14 cellular contexts compared by ENCODE assay signal in the genomic region with DNA sequence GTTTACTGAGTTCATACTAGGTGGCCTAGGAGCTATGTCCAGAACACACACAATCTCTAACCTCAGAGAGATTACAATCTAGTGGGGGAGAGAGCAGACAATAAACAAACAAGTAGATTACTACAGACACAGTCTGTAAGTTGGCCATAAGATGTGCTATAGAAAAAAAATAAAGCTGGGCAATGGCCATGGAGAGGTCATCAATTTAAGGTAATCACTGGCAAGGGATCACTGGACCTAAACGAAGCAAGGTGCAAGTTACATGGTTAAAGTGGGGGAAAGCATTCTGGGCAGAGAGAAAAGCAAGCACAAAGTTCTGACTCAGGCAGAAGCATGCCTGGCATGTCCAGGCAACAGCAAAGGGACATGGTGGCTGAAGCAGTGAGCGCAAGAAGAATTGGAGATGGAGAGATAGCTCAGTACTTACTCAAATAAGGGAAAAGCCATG.
DNase-seq lines count a peak whose midpoint lies in the region; FAIRE-seq and TF ChIP-seq lines count a peak whose summit lies in the region.
"Had no signal": no experiment of that assay in that cellular context is flagged by ENCODE, and none has a peak within 500 bp of the region (broad histone marks: within the 10 kb centered on the region; RNA-seq: fewer than 3 reads in every experiment).

No MANE protein-coding gene starts in this region.

- CTCF ChIA-PET in MCF 10A (lab: Yijun Ruan, JAX): interaction anchor here (0.6 to 6.3 kb wide), 13 partner anchors 9 to 323 kb away, joined by 3 to 61 read pairs (median 4); no protein-coding TSS in a partner anchor

- H2AFZ ChIP-seq in astrocyte (ENCODE audit: low read depth, low read length): no peak overlapping the region

- no peaks in the 10 kb centered on the region for H3K36me3 ChIP-seq in breast epithelium
- H3K36me3 ChIP-seq in astrocyte (ENCODE audit: insufficient read depth, low read length): no peaks in the 10 kb centered on the region
- no peaks in the 10 kb centered on the region for H3K36me3 ChIP-seq in esophagus muscularis mucosa

- H3K4me1 ChIP-seq in breast epithelium (no peaks in the 10 kb centered on the region), astrocyte (ENCODE audit: insufficient read depth, low read length) (peaks cover 21% of the 10 kb centered on the region), esophagus muscularis mucosa (peaks cover 53 to 80% (median 76%) of the 10 kb centered on the region in 4 donors)

- intact Hi-C loops in MCF 10A (cut with micrococcal nuclease): no loop called here
- intact Hi-C loops in breast epithelium (cut with DNase I; ENCODE audit: low total_unique reads): no loop called here
- intact Hi-C loops in esophagus muscularis mucosa (cut with DNase I): loop anchor here (5.0 kb wide), 2 partner anchors 47 to 108 kb away; no protein-coding TSS in a partner anchor

- peak overlapping the region; percentile 4 for H3K4me3 Mint-ChIP-seq in MCF 10A (ENCODE audit: unreplicated experiment)
- no peak overlapping the region for H3K4me3 Mint-ChIP-seq in astrocyte (ENCODE audit: unreplicated experiment)
- H3K4me3 Mint-ChIP-seq: stimulated activated effector memory CD8-positive, alpha-beta T cell treated with anti-CD3 and anti-CD28 coated beads, Interleukin-12 subunit alpha, Interleukin-12 subunit beta, amount 100 ng/mL, for 72 hours had no signal

- TF ChIP-seq POLR2A in breast epithelium (IDR thresholded peaks at IDR 0.05): no peak
- no peak for TF ChIP-seq POLR2A in esophagus muscularis mucosa (IDR thresholded peaks at IDR 0.05; ENCODE audit: low read depth)

- H3K27ac Mint-ChIP-seq in MCF 10A (ENCODE audit: low read depth, unreplicated experiment) (peak overlapping the region; percentile 80), astrocyte (ENCODE audit: unreplicated experiment) (peak overlapping the region; percentile 59)
- H3K27ac Mint-ChIP-seq: stimulated activated effector memory CD8-positive, alpha-beta T cell treated with anti-CD3 and anti-CD28 coated beads, Interleukin-12 subunit alpha, Interleukin-12 subunit beta, amount 100 ng/mL, for 72 hours had no signal

- H3K79me2 ChIP-seq in astrocyte (ENCODE audit: insufficient read depth, low read length): peaks cover 65% of the 10 kb centered on the region

- H3K27me3 Mint-ChIP-seq in MCF 10A (ENCODE audit: insufficient read depth, unreplicated experiment): no peaks in the 10 kb centered on the region
- H3K27me3 Mint-ChIP-seq in astrocyte (ENCODE audit: low read depth, unreplicated experiment): no peaks in the 10 kb centered on the region

- no peak for TF ChIP-seq EP300 in esophagus muscularis mucosa (IDR thresholded peaks at IDR 0.05)

- no peak overlapping the region for H3K4me2 ChIP-seq in astrocyte (ENCODE audit: low read length)

- H3K4me1 Mint-ChIP-seq in MCF 10A (ENCODE audit: insufficient read depth, unreplicated experiment): peaks cover 44% of the 10 kb centered on the region
- peaks cover 49% of the 10 kb centered on the region for H3K4me1 Mint-ChIP-seq in astrocyte (ENCODE audit: low read depth, unreplicated experiment)

- POLR2A ChIA-PET in MCF 10A (lab: Yijun Ruan, JAX): interaction anchor here (0.5 to 4.8 kb wide), 14 partner anchors 10 to 356 kb away, joined by 3 to 52 read pairs (median 4); no protein-coding TSS in a partner anchor

- FAIRE-seq in astrocyte (lab: Jason Lieb, UNC): no peak

- H3K9me3 Mint-ChIP-seq in MCF 10A (ENCODE audit: unreplicated experiment): no peaks in the 10 kb centered on the region
- H3K9me3 Mint-ChIP-seq in astrocyte (ENCODE audit: unreplicated experiment): no peaks in the 10 kb centered on the region
- H3K9me3 Mint-ChIP-seq: activated naive CD4-positive, alpha-beta T cell treated with anti-CD3 and anti-CD28 coated beads for 36 hours; stimulated activated effector memory CD8-positive, alpha-beta T cell treated with anti-CD3 and anti-CD28 coated beads, Interleukin-12 subunit alpha, Interleukin-12 subunit beta, amount 100 ng/mL, for 72 hours had no signal

- H3K27me3 ChIP-seq in breast epithelium (no peaks in the 10 kb centered on the region), astrocyte (ENCODE audit: insufficient read depth, low read length) (no peaks in the 10 kb centered on the region), esophagus muscularis mucosa (no peaks in the 10 kb centered on the region)
- H3K27me3 ChIP-seq: dorsolateral prefrontal cortex had no signal

- no peak for TF ChIP-seq CTCF in MCF 10A (IDR thresholded peaks at IDR 0.05; ENCODE audit: unreplicated experiment)
- TF ChIP-seq CTCF in breast epithelium (IDR thresholded peaks at IDR 0.05): no peak
- no peak for TF ChIP-seq CTCF in astrocyte (IDR thresholded peaks at IDR 0.05; ENCODE audit: insufficient read depth, low read depth, low read length)
- TF ChIP-seq CTCF in esophagus muscularis mucosa (IDR thresholded peaks at IDR 0.05): no peak

- DNase-seq in MCF 10A (ENCODE audit: unreplicated experiment): no peak
- DNase-seq in breast epithelium (ENCODE audit: low spot score in 2 of 2): no peak
- DNase-seq in astrocyte (ENCODE audit: low read depth): peak; percentile 53
- peak; percentile 40 for DNase-seq in left kidney (ENCODE audit: low read depth, low spot score)
- DNase-seq in substantia nigra (lab: John Stamatoyannopoulos, UW): no peak
- no peak for DNase-seq in NCI-H446 (lab: John Stamatoyannopoulos, UW)
- DNase-seq in activated CD4-positive, CD25-positive, alpha-beta regulatory T cell treated with anti-CD3 and anti-CD28 coated beads, Interleukin-2, amount 50 U/mL, for 72 hours: no peak
- no peak for DNase-seq in esophagus muscularis mucosa (ENCODE audit: extremely low spot score)
- DNase-seq: activated naive CD4-positive, alpha-beta T cell treated with anti-CD3 and anti-CD28 coated beads for 36 hours; dorsolateral prefrontal cortex; MM.1S; NCI-H345; stimulated activated CD4-positive, alpha-beta T cell treated with anti-CD3 and anti-CD28 coated beads, Interleukin-15, amount 100 ng/mL, for 24 hours had no signal

- H4K20me1 ChIP-seq in astrocyte (ENCODE audit: insufficient read depth, low read length): peaks cover 77% of the 10 kb centered on the region

- H3K4me3 ChIP-seq in breast epithelium: no peak overlapping the region
- no peak overlapping the region for H3K4me3 ChIP-seq in astrocyte (ENCODE audit: insufficient read depth, low read depth, low read length)
- H3K4me3 ChIP-seq in esophagus muscularis mucosa: no peak overlapping the region

- WGBS in esophagus muscularis mucosa: 66% methylated on average over 2 of the region's 2 CpGs

- H3K9me3 ChIP-seq in breast epithelium (no peaks in the 10 kb centered on the region), astrocyte (ENCODE audit: insufficient read depth, low read depth, low read length) (no peaks in the 10 kb centered on the region), esophagus muscularis mucosa (no peaks in the 10 kb centered on the region)

- H3K36me3 Mint-ChIP-seq in MCF 10A (ENCODE audit: insufficient read depth, unreplicated experiment) (no peaks in the 10 kb centered on the region), astrocyte (ENCODE audit: low read depth, unreplicated experiment) (peaks cover 2% of the 10 kb centered on the region)
- H3K36me3 Mint-ChIP-seq: stimulated activated effector memory CD8-positive, alpha-beta T cell treated with anti-CD3 and anti-CD28 coated beads, Interleukin-12 subunit alpha, Interleukin-12 subunit beta, amount 100 ng/mL, for 72 hours had no signal

- H3K27ac ChIP-seq in breast epithelium (peak overlapping the region in 1 of 2 donors; percentile 26), astrocyte (ENCODE audit: low read depth, low read length) (no peak overlapping the region), substantia nigra (ENCODE audit: low read depth, low read length, poor library complexity, severe bottlenecking) (peak overlapping the region; percentile 3), esophagus muscularis mucosa (replicated peaks in 1 of 4) (peak overlapping the region in 1 of 4 donors; percentile 17)

- H3K9ac ChIP-seq in astrocyte (ENCODE audit: low read length): no peak overlapping the region

- no TSS peak for BruUV-seq in MCF 10A (replicated peaks; lab: Mats Ljungman, UMichigan)

Comparison
In these comparisons a context has a peak if more than half of its experiments do, and no peak if none do; other contexts are left out.
1. DNase-seq: peak in astrocyte (single experiment) and left kidney (single experiment); none in MCF 10A (single experiment), breast epithelium (0 of 2), substantia nigra (0 of 49), NCI-H446 (0 of 2), activated CD4-positive, CD25-positive, alpha-beta regulatory T cell treated with anti-CD3 and anti-CD28 coated beads, Interleukin-2, amount 50 U/mL, for 72 hours (single experiment) and esophagus muscularis mucosa (single experiment).